Comparison of ENCODE assay signal across 11 cellular contexts in the genomic region with DNA sequence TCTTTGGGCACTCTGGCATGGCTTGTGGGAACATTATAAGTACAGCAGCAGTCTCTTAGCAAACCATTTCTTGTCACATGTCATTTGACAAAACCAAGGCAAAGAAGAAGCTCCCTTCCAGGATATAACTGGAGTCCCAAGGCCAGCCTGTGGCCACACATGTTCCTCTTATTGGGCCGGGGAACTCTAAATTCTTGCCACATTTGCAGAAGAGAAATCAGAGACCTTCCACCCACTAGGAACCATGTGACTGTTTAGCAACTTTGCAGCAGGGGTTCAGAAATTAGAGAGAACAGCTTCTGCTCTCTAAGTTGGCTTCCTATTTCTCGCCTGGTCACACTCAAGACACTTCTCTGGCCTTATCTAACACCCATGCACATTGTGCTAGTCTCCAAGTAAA. TPM values are rescaled to one million over a fixed set of nuclear protein-coding genes. Genes with fewer than 3 reads are reported as not detected.
DNase-seq lines count a peak whose midpoint lies in the region; ATAC-seq, FAIRE-seq and TF ChIP-seq lines count a peak whose summit lies in the region.
"Had no signal": no experiment of that assay in that cellular context is flagged by ENCODE, and none has a peak within 500 bp of the region (broad histone marks: within the 10 kb centered on the region; RNA-seq: fewer than 3 reads in every experiment).

No MANE protein-coding gene starts in this region.

- no peak overlapping the region for H3K4me3 Mint-ChIP-seq in stimulated activated memory B cell treated with anti-CD40 and anti-IgM and Interleukin-4, amounts not matched to agents 10 μg/mL and 1 μg/mL and 100 μg/mL, for 72 hours
- H3K4me3 Mint-ChIP-seq: brain, nephron had no signal

- no peak overlapping the region for H3K27ac ChIP-seq in ovary

- H3K36me3 Mint-ChIP-seq in stimulated activated memory B cell treated with anti-CD40 and anti-IgM and Interleukin-4, amounts not matched to agents 10 μg/mL and 1 μg/mL and 100 μg/mL, for 72 hours: no peaks in the 10 kb centered on the region
- H3K36me3 Mint-ChIP-seq: brain had no signal

- H3K36me3 ChIP-seq in ovary: no peaks in the 10 kb centered on the region

- intact Hi-C loops in Right ventricle myocardium superior (cut with DNase I) (no loop called here), ovary (cut with DNase I) (no loop called here)

- WGBS in ovary, 3 donors: 49 to 68% (median 57%) methylated on average over 2 of the region's 2 CpGs

- no peaks in the 10 kb centered on the region for H3K27me3 Mint-ChIP-seq in stimulated activated memory B cell treated with anti-CD40 and anti-IgM and Interleukin-4, amounts not matched to agents 10 μg/mL and 1 μg/mL and 100 μg/mL, for 72 hours

- H3K4me3 ChIP-seq in ovary: no peak overlapping the region

- H3K4me1 ChIP-seq in ovary (ENCODE audit: insufficient read depth): no peaks in the 10 kb centered on the region

- no peak for TF ChIP-seq POLR2A in ovary (IDR thresholded peaks at IDR 0.05)

- no peak for TF ChIP-seq EP300 in ovary (IDR thresholded peaks at IDR 0.05)

- no peaks in the 10 kb centered on the region for H3K9me3 ChIP-seq in ovary

- no peak for TF ChIP-seq CTCF in ovary (IDR thresholded peaks at IDR 0.05)

- peak overlapping the region; percentile 11 for H3K27ac Mint-ChIP-seq in stimulated activated memory B cell treated with anti-CD40 and anti-IgM and Interleukin-4, amounts not matched to agents 10 μg/mL and 1 μg/mL and 100 μg/mL, for 72 hours
- H3K27ac Mint-ChIP-seq: brain, nephron had no signal

- no peaks in the 10 kb centered on the region for H3K27me3 ChIP-seq in ovary

- H3K9me3 Mint-ChIP-seq in stimulated activated memory B cell treated with anti-CD40 and anti-IgM and Interleukin-4, amounts not matched to agents 10 μg/mL and 1 μg/mL and 100 μg/mL, for 72 hours: no peaks in the 10 kb centered on the region
- H3K9me3 Mint-ChIP-seq: nephron had no signal

- H3K4me1 Mint-ChIP-seq in stimulated activated memory B cell treated with anti-CD40 and anti-IgM and Interleukin-4, amounts not matched to agents 10 μg/mL and 1 μg/mL and 100 μg/mL, for 72 hours: peaks cover 11% of the 10 kb centered on the region
- H3K4me1 Mint-ChIP-seq: brain, nephron had no signal

- FAIRE-seq in frontal cortex (lab: Jason Lieb, UNC): no peak
- FAIRE-seq: GM19239 had no signal

- DNase-seq in Right ventricle myocardium superior (peak; percentile 46), NCI-H187 (lab: John Stamatoyannopoulos, UW) (no peak), ovary (no peak), frontal cortex (ENCODE audit: low spot score in 2 of 2) (no peak)

- peak; percentile 67 for ATAC-seq in GM21381 (IDR thresholded peaks at IDR 0.05; ENCODE audit: unreplicated experiment)
- ATAC-seq in HG03521 (IDR thresholded peaks at IDR 0.05; ENCODE audit: unreplicated experiment): peak; percentile 61
- ATAC-seq in Right ventricle myocardium superior (ENCODE audit: poor library complexity): peak; percentile 78
- ATAC-seq in stimulated activated memory B cell treated with anti-CD40 and anti-IgM and Interleukin-4, amounts not matched to agents 10 μg/mL and 1 μg/mL and 100 μg/mL, for 72 hours: peak; percentile 90
- no peak for ATAC-seq in GM19397 (IDR thresholded peaks at IDR 0.05; ENCODE audit: unreplicated experiment)

RNA-seq across cellular contexts. Expression of gene MEP1A, which starts 20.4 kb away (rescaled TPM):
- total RNA-seq in Right ventricle myocardium superior (not detected), ovary (1 to 10 TPM in 1 of 7 donors, under 1 TPM in 1, not detected in 5; 0.80 to 3.0 TPM), frontal cortex (not detected)
- under 1 TPM in 1 of 2 donors, not detected in 1; 0.13 TPM for polyA plus RNA-seq in ovary

RNA-seq across cellular contexts. Expression of gene ANKRD66, which starts 26.0 kb away (rescaled TPM):
- total RNA-seq in Right ventricle myocardium superior: not detected
- 10 to 100 TPM in 1 of 7 donors, under 1 TPM in 4, not detected in 2; 0.12 to 18.0 (median 0.50) TPM for total RNA-seq in ovary
- polyA plus RNA-seq in ovary: not detected
- total RNA-seq in frontal cortex: not detected

RNA-seq across cellular contexts. Expression of gene PLA2G7, which starts 37.6 kb away (rescaled TPM):
- total RNA-seq in Right ventricle myocardium superior (0.27 TPM), ovary (10 to 100 TPM in 1 of 7 donors, 1 to 10 TPM in 3, under 1 TPM in 3; 0.18 to 15.1 (median 1.6) TPM), frontal cortex (1.6 TPM)
- 1 to 10 TPM; 1.4 to 6.7 TPM for polyA plus RNA-seq in ovary
